26 cellular contexts compared by ENCODE assay signal in the genomic region with DNA sequence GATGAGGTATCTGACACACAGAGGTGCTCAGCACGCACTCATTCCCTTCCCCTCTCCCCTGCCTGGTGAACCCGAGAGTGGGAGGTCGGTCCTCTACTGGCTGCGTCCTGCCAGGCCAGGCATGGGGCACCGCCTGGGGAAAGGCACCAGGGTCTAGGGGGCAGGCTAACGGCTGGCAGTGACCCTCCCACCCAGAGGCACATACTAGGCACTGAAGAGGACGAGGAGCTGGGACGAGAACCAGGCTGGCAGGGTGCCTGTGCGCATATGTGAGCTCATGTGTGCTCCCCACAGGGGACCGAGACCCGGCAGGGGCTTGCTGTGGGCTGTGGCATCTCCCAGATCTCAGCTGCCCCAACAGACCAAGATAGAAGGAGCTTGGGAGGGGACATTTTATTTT.
A peak's percentile ranks its signal among the peaks of the same experiment; 100 is the strongest.
DNase-seq lines count a peak whose midpoint lies in the region; ATAC-seq and TF ChIP-seq lines count a peak whose summit lies in the region.
"Had no signal": no experiment of that assay in that cellular context is flagged by ENCODE, and none has a peak within 500 bp of the region (broad histone marks: within the 10 kb centered on the region; RNA-seq: fewer than 3 reads in every experiment).

No MANE protein-coding gene starts in this region.

- ATAC-seq in activated B cell treated with CpG ODN at 0.5 μM for 24 hours (ENCODE audit: low read depth) (no peak), memory B cell (ENCODE audit: low read depth) (no peak), GM21528 (IDR thresholded peaks at IDR 0.05; ENCODE audit: low FRiP score, unreplicated experiment) (no peak)
- ATAC-seq in stimulated activated effector memory CD8-positive, alpha-beta T cell treated with anti-CD3 and anti-CD28 coated beads, Interleukin-12 subunit alpha, Interleukin-12 subunit beta, amount 100 ng/mL, for 72 hours = no peak
- ATAC-seq: activated CD8-positive, alpha-beta T cell treated with anti-CD3 and anti-CD28 coated beads for 36 hours; activated T-helper 17 cell treated with anti-CD3 and anti-CD28 coated beads, Interleukin-2, amount 50 U/mL, for 72 hours; HCT116; left colon; Panc1; stimulated activated naive CD8-positive, alpha-beta T cell treated with anti-CD3 and anti-CD28 coated beads, Interleukin-15, Interleukin-2, amounts not matched to agents 100 U/mL and 50 U/mL, for 24 hours had no signal

- H3K36me3 Mint-ChIP-seq in activated B cell treated with CpG ODN at 0.5 μM for 24 hours (ENCODE audit: low read depth) (peaks cover 66% of the 10 kb centered on the region), memory B cell (peaks cover 13% of the 10 kb centered on the region), progenitor cell of endocrine pancreas (ENCODE audit: insufficient read depth) (peaks cover 3% of the 10 kb centered on the region)
- peaks cover 17% of the 10 kb centered on the region for H3K36me3 Mint-ChIP-seq in stimulated activated effector memory CD8-positive, alpha-beta T cell treated with anti-CD3 and anti-CD28 coated beads, Interleukin-12 subunit alpha, Interleukin-12 subunit beta, amount 100 ng/mL, for 72 hours

- no peak overlapping the region for H3K4me3 Mint-ChIP-seq in activated B cell treated with CpG ODN at 0.5 μM for 24 hours
- no peak overlapping the region for H3K4me3 Mint-ChIP-seq in memory B cell
- H3K4me3 Mint-ChIP-seq in stimulated activated effector memory CD8-positive, alpha-beta T cell treated with anti-CD3 and anti-CD28 coated beads, Interleukin-12 subunit alpha, Interleukin-12 subunit beta, amount 100 ng/mL, for 72 hours = no peak overlapping the region
- no peak overlapping the region for H3K4me3 Mint-ChIP-seq in progenitor cell of endocrine pancreas (ENCODE audit: low read depth)
- H3K4me3 Mint-ChIP-seq: activated CD8-positive, alpha-beta T cell treated with anti-CD3 and anti-CD28 coated beads for 36 hours; activated T-helper 17 cell treated with anti-CD3 and anti-CD28 coated beads, Interleukin-2, amount 50 U/mL, for 72 hours had no signal

- CTCF ChIA-PET in activated B cell treated with CpG ODN at 0.5 μM for 24 hours (lab: Charles Lee) = interaction anchor here (0.6 to 1.4 kb wide), 3 partner anchors 26 to 85 kb away, joined by 3 read pairs; no protein-coding TSS in a partner anchor

- TF ChIP-seq CTCF in C4-2B (conservative IDR thresholded peaks at IDR 0.05) (no peak), activated B cell treated with CpG ODN at 0.5 μM for 24 hours (IDR thresholded peaks at IDR 0.05) (no peak), progenitor cell of endocrine pancreas (IDR thresholded peaks at IDR 0.05; ENCODE audit: unreplicated experiment) (no peak)

- no peaks in the 10 kb centered on the region for H3K9me3 Mint-ChIP-seq in activated B cell treated with CpG ODN at 0.5 μM for 24 hours
- no peaks in the 10 kb centered on the region for H3K9me3 Mint-ChIP-seq in memory B cell
- no peaks in the 10 kb centered on the region for H3K9me3 Mint-ChIP-seq in stimulated activated effector memory CD8-positive, alpha-beta T cell treated with anti-CD3 and anti-CD28 coated beads, Interleukin-12 subunit alpha, Interleukin-12 subunit beta, amount 100 ng/mL, for 72 hours
- H3K9me3 Mint-ChIP-seq in progenitor cell of endocrine pancreas (ENCODE audit: low read depth) = peaks cover 4% of the 10 kb centered on the region
- H3K9me3 Mint-ChIP-seq: activated CD8-positive, alpha-beta T cell treated with anti-CD3 and anti-CD28 coated beads for 36 hours; activated T-helper 17 cell treated with anti-CD3 and anti-CD28 coated beads, Interleukin-2, amount 50 U/mL, for 72 hours had no signal

- POLR2A ChIA-PET in activated B cell treated with CpG ODN at 0.5 μM for 24 hours (lab: Charles Lee) = no interaction called here

- peaks cover 94% of the 10 kb centered on the region for H3K4me1 Mint-ChIP-seq in activated B cell treated with CpG ODN at 0.5 μM for 24 hours
- H3K4me1 Mint-ChIP-seq in memory B cell = peaks cover 59% of the 10 kb centered on the region
- peaks cover 77% of the 10 kb centered on the region for H3K4me1 Mint-ChIP-seq in stimulated activated effector memory CD8-positive, alpha-beta T cell treated with anti-CD3 and anti-CD28 coated beads, Interleukin-12 subunit alpha, Interleukin-12 subunit beta, amount 100 ng/mL, for 72 hours
- no peaks in the 10 kb centered on the region for H3K4me1 Mint-ChIP-seq in progenitor cell of endocrine pancreas (ENCODE audit: low read depth)

- no peaks in the 10 kb centered on the region for H3K27me3 Mint-ChIP-seq in activated B cell treated with CpG ODN at 0.5 μM for 24 hours
- no peaks in the 10 kb centered on the region for H3K27me3 Mint-ChIP-seq in memory B cell
- H3K27me3 Mint-ChIP-seq in progenitor cell of endocrine pancreas = no peaks in the 10 kb centered on the region
- H3K27me3 Mint-ChIP-seq: activated CD8-positive, alpha-beta T cell treated with anti-CD3 and anti-CD28 coated beads for 36 hours; activated T-helper 17 cell treated with anti-CD3 and anti-CD28 coated beads, Interleukin-2, amount 50 U/mL, for 72 hours had no signal

- intact Hi-C loops in activated B cell treated with CpG ODN at 0.5 μM for 24 hours (cut with micrococcal nuclease) = no loop called here

- no peak for DNase-seq in activated B cell treated with CpG ODN at 0.5 μM for 24 hours
- no peak for DNase-seq in memory B cell (ENCODE audit: low spot score in 2 of 2)
- no peak for DNase-seq in stimulated activated effector memory CD8-positive, alpha-beta T cell treated with anti-CD3 and anti-CD28 coated beads, Interleukin-12 subunit alpha, Interleukin-12 subunit beta, amount 100 ng/mL, for 72 hours (ENCODE audit: low spot score in 2 of 2)
- no peak for DNase-seq in progenitor cell of endocrine pancreas (ENCODE audit: low spot score, unreplicated experiment)
- DNase-seq in activated CD4-positive, alpha-beta T cell treated with anti-CD3 and anti-CD28 coated beads, Interleukin-2, amount 50 U/mL, for 1 hour = no peak
- DNase-seq: activated CD8-positive, alpha-beta memory T cell treated with anti-CD3 and anti-CD28 coated beads, Interleukin-2, amount 50 U/mL, for 48 hours; activated CD8-positive, alpha-beta T cell treated with anti-CD3 and anti-CD28 coated beads for 36 hours; activated naive CD4-positive, alpha-beta T cell treated with anti-CD3 and anti-CD28 coated beads, Interleukin-2, amount 50 U/mL, for 16 hours; amniotic stem cell; brain microvascular endothelial cell; foreskin melanocyte; left colon; NCI-H146; NCI-H345; NCI-H69; stimulated activated naive CD8-positive, alpha-beta T cell treated with anti-CD3 and anti-CD28 coated beads, Interleukin-15, Interleukin-2, amounts not matched to agents 100 U/mL and 50 U/mL, for 24 hours; T-helper 2 cell had no signal

- peak overlapping the region; percentile 72 for H3K27ac ChIP-seq in C4-2B
- H3K27ac ChIP-seq: brain microvascular endothelial cell, esophagus muscularis mucosa, neutrophil, prostate gland, vagina had no signal

- H3K27ac Mint-ChIP-seq in activated B cell treated with CpG ODN at 0.5 μM for 24 hours = peak overlapping the region; percentile 12
- H3K27ac Mint-ChIP-seq in memory B cell = peak overlapping the region; percentile 67
- peak overlapping the region; percentile 68 for H3K27ac Mint-ChIP-seq in stimulated activated effector memory CD8-positive, alpha-beta T cell treated with anti-CD3 and anti-CD28 coated beads, Interleukin-12 subunit alpha, Interleukin-12 subunit beta, amount 100 ng/mL, for 72 hours
- H3K27ac Mint-ChIP-seq in progenitor cell of endocrine pancreas = no peak overlapping the region
- H3K27ac Mint-ChIP-seq: activated CD8-positive, alpha-beta T cell treated with anti-CD3 and anti-CD28 coated beads for 36 hours had no signal
